Comparison of ENCODE assay signal across 9 cellular contexts in genomic region chr1:205312866-205313680, GRCh38. TPM values are rescaled to one million over a fixed set of nuclear protein-coding genes. Genes with fewer than 3 reads are reported as not detected.
DNase-seq lines count a peak whose midpoint lies in the region; ATAC-seq and TF ChIP-seq lines count a peak whose summit lies in the region.
"Had no signal": no experiment of that assay in that cellular context is flagged by ENCODE, and none has a peak within 500 bp of the region (broad histone marks: within the 10 kb centered on the region; RNA-seq: fewer than 3 reads in every experiment).

No MANE protein-coding gene starts in this region.

- no peaks in the 10 kb centered on the region for H3K27me3 Mint-ChIP-seq in CD4-positive, alpha-beta T cell
- no peaks in the 10 kb centered on the region for H3K27me3 Mint-ChIP-seq in endodermal cell (ENCODE audit: insufficient read depth)

- no peaks in the 10 kb centered on the region for H3K27me3 ChIP-seq in CD4-positive, alpha-beta T cell (ENCODE audit: control insufficient read depth, insufficient read depth, low read length)
- no peaks in the 10 kb centered on the region for H3K27me3 ChIP-seq in Peyer's patch
- no peaks in the 10 kb centered on the region for H3K27me3 ChIP-seq in endodermal cell (ENCODE audit: control insufficient read depth, insufficient read depth, low read length, poor library complexity, severe bottlenecking)
- no peaks in the 10 kb centered on the region for H3K27me3 ChIP-seq in osteoblast (ENCODE audit: insufficient read depth, low read length)

- H3K4me3 ChIP-seq in Peyer's patch (peak overlapping the region in 3 of 4 donors; percentile 4 to 18 (median 13)), endodermal cell (ENCODE audit: low read length) (peak overlapping the region; percentile 63), osteoblast (ENCODE audit: insufficient read depth, low read length) (no peak overlapping the region)
- H3K4me3 ChIP-seq: PC-9 had no signal

- H3K27ac Mint-ChIP-seq in CD4-positive, alpha-beta T cell: peak overlapping the region; percentile 99
- H3K27ac Mint-ChIP-seq in endodermal cell: peak overlapping the region; percentile 99

- no peaks in the 10 kb centered on the region for H3K9me3 ChIP-seq in CD4-positive, alpha-beta T cell (ENCODE audit: control insufficient read depth, low read length)
- no peaks in the 10 kb centered on the region for H3K9me3 ChIP-seq in Peyer's patch
- H3K9me3 ChIP-seq in endodermal cell (ENCODE audit: control insufficient read depth, low read length): no peaks in the 10 kb centered on the region
- H3K9me3 ChIP-seq in osteoblast (ENCODE audit: low read depth, low read length): no peaks in the 10 kb centered on the region

- 54 to 77% methylated on average over 3 to 13 of the region's 13 CpGs for WGBS in endodermal cell (ENCODE audit: insufficient coverage in 1 of 2, insufficient read length in 1 of 2), 2 experiments

- H3K9me3 Mint-ChIP-seq in CD4-positive, alpha-beta T cell: no peaks in the 10 kb centered on the region
- H3K9me3 Mint-ChIP-seq in endodermal cell: no peaks in the 10 kb centered on the region

- TF ChIP-seq CTCF in CD4-positive, alpha-beta T cell (IDR thresholded peaks at IDR 0.05): no peak
- no peak for TF ChIP-seq CTCF in Peyer's patch (IDR thresholded peaks at IDR 0.05)
- TF ChIP-seq CTCF in endodermal cell (conservative IDR thresholded peaks at IDR 0.05): no peak
- TF ChIP-seq CTCF in osteoblast (IDR thresholded peaks at IDR 0.05; ENCODE audit: extremely low read depth, low read depth, low read length): no peak

- peak overlapping the region; percentile 66 for H3K9ac ChIP-seq in endodermal cell (ENCODE audit: extremely low read depth, low read length, poor library complexity, severe bottlenecking)

- peaks cover 65% of the 10 kb centered on the region for H3K36me3 Mint-ChIP-seq in CD4-positive, alpha-beta T cell (ENCODE audit: low read depth)
- H3K36me3 Mint-ChIP-seq in endodermal cell (ENCODE audit: low read depth): peaks cover 38% of the 10 kb centered on the region

- TF ChIP-seq POLR2A in Peyer's patch (IDR thresholded peaks at IDR 0.05): no peak

- peaks cover 85% of the 10 kb centered on the region for H3K4me1 Mint-ChIP-seq in CD4-positive, alpha-beta T cell (ENCODE audit: low read depth)
- peaks cover 54% of the 10 kb centered on the region for H3K4me1 Mint-ChIP-seq in endodermal cell

- no peak overlapping the region for H3K4me2 ChIP-seq in osteoblast (ENCODE audit: insufficient read depth, low read length)
- H3K4me2 ChIP-seq: PC-9 had no signal

- peak overlapping the region; percentile 93 for H3K4me3 Mint-ChIP-seq in CD4-positive, alpha-beta T cell
- peak overlapping the region; percentile 52 for H3K4me3 Mint-ChIP-seq in endodermal cell

- no peak for DNase-seq in CD4-positive, alpha-beta T cell
- DNase-seq in Peyer's patch (no peak), endodermal cell (peak; percentile 64), osteoblast (ENCODE audit: insufficient read length, low spot score, missing footprints) (no peak), NAMALWA (ENCODE audit: low spot score) (no peak)
- DNase-seq: PC-9 had no signal

- H3K36me3 ChIP-seq in Peyer's patch (peaks cover 0 to 39% (median 0%) of the 10 kb centered on the region in 3 donors), endodermal cell (ENCODE audit: control insufficient read depth, insufficient read depth, low read length) (peaks cover 52% of the 10 kb centered on the region), osteoblast (ENCODE audit: insufficient read depth, low read length) (peaks cover 45% of the 10 kb centered on the region)

- H2AFZ ChIP-seq in osteoblast (ENCODE audit: low read length): no peak overlapping the region
- H2AFZ ChIP-seq: PC-9 had no signal

- intact Hi-C loops in CD4-positive, alpha-beta T cell (cut with DNase I, micrococcal nuclease): loop anchor here in 1 of 2 experiments (1.0 kb wide), 2 partner anchors 8 to 28 kb away; partner anchors contain the start of gene NUAK2

- peak; percentile 75 for ATAC-seq in CD4-positive, alpha-beta T cell (ENCODE audit: poor library complexity)
- no peak for ATAC-seq in HG02571 (IDR thresholded peaks at IDR 0.05; ENCODE audit: unreplicated experiment)
- ATAC-seq in HG02884 (IDR thresholded peaks at IDR 0.05; ENCODE audit: unreplicated experiment): no peak
- no peak for ATAC-seq in GM19324 (IDR thresholded peaks at IDR 0.05; ENCODE audit: low FRiP score, unreplicated experiment)

- peaks cover 90% of the 10 kb centered on the region for H3K79me2 ChIP-seq in osteoblast (ENCODE audit: insufficient read depth, low read length)

- H3K27ac ChIP-seq in CD4-positive, alpha-beta T cell (ENCODE audit: low read depth, low read length): peak overlapping the region; percentile 85
- H3K27ac ChIP-seq in Peyer's patch (peak overlapping the region; percentile 70 to 92 (median 78)), endodermal cell (ENCODE audit: low read depth, low read length) (peak overlapping the region; percentile 99), osteoblast (ENCODE audit: low read depth, low read length) (peak overlapping the region; percentile 16)
- H3K27ac ChIP-seq: PC-9 had no signal

- POLR2A ChIA-PET in CD4-positive, alpha-beta T cell (lab: Charles Lee): interaction anchor here (0.8 to 17.2 kb wide), 6 partner anchors 12 to 85 kb away, joined by 3 to 918 read pairs (median 8); partner anchors contain the start of gene TMCC2

- peaks cover 19 to 98% (median 49%) of the 10 kb centered on the region in 4 donors for H3K4me1 ChIP-seq in Peyer's patch
- H3K4me1 ChIP-seq in endodermal cell (ENCODE audit: control insufficient read depth, insufficient read depth, low read length): peaks cover 27% of the 10 kb centered on the region
- H3K4me1 ChIP-seq in osteoblast (ENCODE audit: insufficient read depth, low read length): peaks cover 26% of the 10 kb centered on the region

- peaks cover 32% of the 10 kb centered on the region for H4K20me1 ChIP-seq in osteoblast (ENCODE audit: insufficient read depth, low read length)

- CTCF ChIA-PET in CD4-positive, alpha-beta T cell (lab: Charles Lee): interaction anchor here (1.2 to 3.7 kb wide), 5 partner anchors 11 to 39 kb away, joined by 3 to 27 read pairs (median 4); no protein-coding TSS in a partner anchor

RNA-seq across cellular contexts. Expression of gene NUAK2, which starts 8.5 kb away (rescaled TPM):
- total RNA-seq in CD4-positive, alpha-beta T cell: 10 to 100 TPM; 14.9 to 15.3 TPM
- total RNA-seq in Peyer's patch (10 to 100 TPM; 22.0 to 40.0 (median 30.9) TPM), endodermal cell (10 to 100 TPM; 13.4 to 19.1 TPM), osteoblast (2.7 and 3.6 TPM in 2 replicates)
- polyA plus RNA-seq in endodermal cell (2013, experiment 1 of 2): 21.8 TPM
- 21.0 TPM for polyA plus RNA-seq in endodermal cell (2013, experiment 2 of 2)

RNA-seq across cellular contexts. Expression of gene KLHDC8A, which starts 43.6 kb away (rescaled TPM):
- total RNA-seq in CD4-positive, alpha-beta T cell: not detected
- total RNA-seq in Peyer's patch (not detected), endodermal cell (under 1 TPM; 0.38 to 0.53 TPM), osteoblast (not detected in 2 replicates)
- polyA plus RNA-seq in endodermal cell (2013, experiment 1 of 2): 14.6 TPM
- polyA plus RNA-seq in endodermal cell (2013, experiment 2 of 2): 13.5 TPM
- total RNA-seq: PC-9 had no signal

Comparison
In these comparisons a context has a peak if more than half of its experiments do, and no peak if none do; other contexts are left out.
1. H3K27ac ChIP-seq: peak in every context shown above with its lines; median percentile 99 in endodermal cell; 85 in CD4-positive, alpha-beta T cell; 78 in Peyer's patch; 16 in osteoblast.